In the genomic region with DNA sequence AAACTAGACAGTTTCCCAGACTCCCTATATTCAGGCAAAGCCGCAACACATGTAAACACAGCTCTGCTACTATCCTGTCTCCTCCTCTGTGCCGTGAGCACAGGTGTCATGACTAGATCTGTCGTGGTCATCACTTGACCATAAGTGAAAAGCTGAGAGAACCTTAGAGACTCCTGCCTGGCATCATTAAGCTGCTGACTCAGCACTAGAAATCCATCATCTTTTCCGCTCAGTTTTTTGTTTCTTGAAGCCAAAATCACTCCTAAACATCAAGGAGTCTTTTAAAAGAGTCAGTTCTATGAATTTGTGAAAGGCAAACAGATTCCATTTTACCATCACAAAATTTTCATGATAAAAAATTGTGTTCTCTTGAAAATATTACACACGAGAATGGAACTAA, we compare ENCODE assay signal across 22 cellular contexts.
DNase-seq lines count a peak whose midpoint lies in the region; ATAC-seq, FAIRE-seq and TF ChIP-seq lines count a peak whose summit lies in the region.
"Had no signal": no experiment of that assay in that cellular context is flagged by ENCODE, and none has a peak within 500 bp of the region (broad histone marks: within the 10 kb centered on the region; RNA-seq: fewer than 3 reads in every experiment).

No MANE protein-coding gene starts in this region.

- H4K20me1 ChIP-seq in IMR-90 (ENCODE audit: insufficient read depth, low read length) = no peaks in the 10 kb centered on the region
- H4K20me1 ChIP-seq in GM12878 (ENCODE audit: control insufficient read depth, insufficient read depth) = no peaks in the 10 kb centered on the region
- H4K20me1 ChIP-seq in H1 (replicated peaks in 1 of 2; ENCODE audit: control insufficient read depth in 1 of 2, insufficient read depth in 2 of 2, low read length in 2 of 2) = no peaks in the 10 kb centered on the region
- H4K20me1 ChIP-seq in GM23338 (replicated peaks; ENCODE audit: insufficient read depth) = no peaks in the 10 kb centered on the region
- H4K20me1 ChIP-seq: BLaER1 treated with 17β-estradiol and CSF1 and Interleukin-3, amounts not matched to agents 10 nM and 100 nM had no signal

- H3K56ac ChIP-seq in IMR-90 (ENCODE audit: extremely low read depth, insufficient read depth, low read length) (no peak overlapping the region), H1 (replicated peaks; ENCODE audit: insufficient read length, low read depth, low read length) (no peak overlapping the region)

- POLR2A ChIA-PET in A549 (lab: Yijun Ruan, JAX) (no interaction called here), IMR-90 (lab: Charles Lee; ENCODE audit: unreplicated experiment) (no interaction called here), GM12878 (lab: Charles Lee) (interaction anchor here (0.7 kb wide), 1 partner anchor 11 kb away, joined by 3 read pairs; no protein-coding TSS in a partner anchor), H1 (lab: Charles Lee; ENCODE audit: partially characterized antibody) (no interaction called here)

- RAD21 ChIA-PET in GM12878 (lab: Charles Lee; ENCODE audit: unreplicated experiment) = no interaction called here

- H3K23ac ChIP-seq in IMR-90 (ENCODE audit: low read depth, low read length) = no peak overlapping the region
- no peak overlapping the region for H3K23ac ChIP-seq in H1 (ENCODE audit: insufficient read length)

- H2BK12ac ChIP-seq in H1 (ENCODE audit: low read depth, low read length) = no peak overlapping the region

- H2AFZ ChIP-seq in IMR-90 (replicated peaks; ENCODE audit: low read length, poor library complexity) = no peak overlapping the region
- H2AFZ ChIP-seq in GM12878 (ENCODE audit: control insufficient read depth, low read depth, low read length) = no peak overlapping the region
- no peak overlapping the region for H2AFZ ChIP-seq in H1 (ENCODE audit: low read length)
- no peak overlapping the region for H2AFZ ChIP-seq in GM23338

- peaks cover 8% of the 10 kb centered on the region; the same call in 2 of the 3 replicates for H3K4me1 Mint-ChIP-seq in GM23338
- H3K4me1 Mint-ChIP-seq: B cell had no signal

- H3K9me3 ChIP-seq in A549 (no peaks in the 10 kb centered on the region), IMR-90 (ENCODE audit: control insufficient read depth, insufficient read depth, low read length) (no peaks in the 10 kb centered on the region), GM12878 (replicated peaks; ENCODE audit: control insufficient read depth, insufficient read depth, low read length) (no peaks in the 10 kb centered on the region), H1 (ENCODE audit: insufficient read depth in 2 of 2, low read depth in 1 of 2, low read length in 1 of 2) (no peaks in the 10 kb centered on the region)
- H3K9me3 ChIP-seq: BLaER1 treated with 17β-estradiol and CSF1 and Interleukin-3, amounts not matched to agents 10 nM and 100 nM; Caco-2 had no signal

- SMC1A ChIA-PET in GM12878 (lab: Charles Lee; ENCODE audit: uncharacterized antibody, unreplicated experiment) = no interaction called here

- TF ChIP-seq POLR2A in A549 (IDR thresholded peaks at IDR 0.05; ENCODE audit: low read length) = no peak
- TF ChIP-seq POLR2A in IMR-90 (IDR thresholded peaks at IDR 0.05; ENCODE audit: low read depth, low read length) = no peak
- no peak for TF ChIP-seq POLR2A in GM12878 (IDR thresholded peaks at IDR 0.05; ENCODE audit: low read depth, low read length)
- TF ChIP-seq POLR2A in H1 (IDR thresholded peaks at IDR 0.05; ENCODE audit: control extremely low read depth in 1 of 2, low read depth in 2 of 2, low read length in 2 of 2) = no peak

- H3K4me3 ChIP-seq in A549 (no peak overlapping the region), IMR-90 (ENCODE audit: insufficient read depth, low read depth, low read length) (no peak overlapping the region), GM12878 (no peak overlapping the region), H1 (ENCODE audit: extremely low read depth in 1 of 4, insufficient read depth in 2 of 4, low read depth in 3 of 4, low read length in 4 of 4) (no peak overlapping the region), foreskin fibroblast (ENCODE audit: low read depth in 1 of 2, low read length in 2 of 2) (no peak overlapping the region), GM23338 (no peak overlapping the region)
- H3K4me3 ChIP-seq: BLaER1 treated with 17β-estradiol and CSF1 and Interleukin-3, amounts not matched to agents 10 nM and 100 nM had no signal

- TF ChIP-seq RAD21 in A549 (conservative IDR thresholded peaks at IDR 0.05 in 1 of 2, IDR thresholded peaks at IDR 0.05 in 1 of 2) (no peak), IMR-90 (IDR thresholded peaks at IDR 0.05; ENCODE audit: low read length) (no peak), GM12878 (IDR thresholded peaks at IDR 0.05; ENCODE audit: insufficient read depth, low read depth, low read length) (no peak), H1 (IDR thresholded peaks at IDR 0.05 in 1 of 2, conservative IDR thresholded peaks at IDR 0.05 in 1 of 2; ENCODE audit: low read depth in 2 of 2, low read length in 2 of 2) (no peak)

- DNase-seq in A549 (ENCODE audit: low read depth in 1 of 2, low spot score in 1 of 2) (no peak), IMR-90 (no peak), GM12878 (ENCODE audit: low read depth, low spot score) (no peak), H1 (ENCODE audit: low read depth in 1 of 2, low spot score in 2 of 2) (no peak), foreskin fibroblast (no peak), GM23338 (ENCODE audit: low spot score) (no peak)
- DNase-seq: 8988T; AML-193; Caco-2; Calu3; CD4-positive, alpha-beta T cell; CD8-positive, alpha-beta T cell; DMS79 treated with DMSO at 0.1 percent for 48 hours; GF-D8 had no signal

- CTCF ChIA-PET in A549 (lab: Yijun Ruan, JAX) (no interaction called here), IMR-90 (lab: Yijun Ruan, JAX) (no interaction called here), GM12878 (lab: Yijun Ruan, JAX) (interaction anchor here (1.7 to 2.6 kb wide), 2 partner anchors 11 to 44 kb away, joined by 3 to 9 read pairs; no protein-coding TSS in a partner anchor), H1 (lab: Charles Lee; ENCODE audit: partially characterized antibody) (interaction anchor here (0.7 kb wide), 1 partner anchor 41 kb away, joined by 3 read pairs; no protein-coding TSS in a partner anchor)

- no peaks in the 10 kb centered on the region; the same call in 2 of the 3 replicates for H3K9me3 Mint-ChIP-seq in GM23338
- H3K9me3 Mint-ChIP-seq: CD4-positive, alpha-beta T cell; CD8-positive, alpha-beta T cell had no signal

- H3K4me2 ChIP-seq in A549 (no peak overlapping the region), IMR-90 (ENCODE audit: low read depth, low read length) (no peak overlapping the region), GM12878 (ENCODE audit: control insufficient read depth, insufficient read depth) (no peak overlapping the region), H1 (ENCODE audit: insufficient read depth in 1 of 2, low read depth in 2 of 2, low read length in 2 of 2) (no peak overlapping the region), GM23338 (no peak overlapping the region)
- H3K4me2 ChIP-seq: BLaER1 treated with 17β-estradiol and CSF1 and Interleukin-3, amounts not matched to agents 10 nM and 100 nM had no signal

- FAIRE-seq in A549 (lab: Jason Lieb, UNC) (no peak), GM12878 (lab: Jason Lieb, UNC) (peak; percentile 7), H1 (lab: Jason Lieb, UNC) (no peak)
- FAIRE-seq: A204.1, G401.6, GM12892, GM18507 had no signal

- no peak overlapping the region for H4K91ac ChIP-seq in IMR-90 (ENCODE audit: insufficient read depth, low read depth, low read length)
- no peak overlapping the region for H4K91ac ChIP-seq in H1 (replicated peaks; ENCODE audit: insufficient read length, low read length)

- H4K8ac ChIP-seq in IMR-90 (ENCODE audit: low read depth in 2 of 2, low read length in 2 of 2) = no peak overlapping the region
- no peak overlapping the region for H4K8ac ChIP-seq in H1 (ENCODE audit: extremely low read depth, insufficient read depth, low read length)

- H2BK120ac ChIP-seq in IMR-90 (ENCODE audit: low read depth, low read length) (no peak overlapping the region), H1 (replicated peaks; ENCODE audit: low read depth, low read length) (no peak overlapping the region)

- H3K23me2 ChIP-seq in H1 (ENCODE audit: low read depth, low read length) = no peaks in the 10 kb centered on the region

- BruUV-seq in IMR-90 (replicated peaks; lab: Mats Ljungman, UMichigan) = no TSS peak
- no TSS peak for BruUV-seq in GM12878 (replicated peaks; lab: Mats Ljungman, UMichigan)

- H3K9me2 ChIP-seq in GM23338 (ENCODE audit: insufficient read depth) = no peaks in the 10 kb centered on the region

- H2BK15ac ChIP-seq in IMR-90 (ENCODE audit: low read depth, low read length) (no peak overlapping the region), H1 (ENCODE audit: low read length) (no peak overlapping the region)

- 94% methylated on average over 5 of the region's 5 CpGs for WGBS in A549 (ENCODE audit: missing lambda C conversion rate)
- WGBS in IMR-90 (ENCODE audit: extremely low coverage in 2 of 2, insufficient read length in 1 of 2), 2 experiments = no CpG with 5 or more reads among the region's 5 CpGs
- WGBS in GM12878 (ENCODE audit: insufficient coverage, insufficient replicate concordance, low lambda C conversion rate, missing lambda C conversion rate) = 1% methylated on average over 5 of the region's 5 CpGs
- 86% methylated on average over 5 of the region's 5 CpGs; no CpG with 5 or more reads in 1 of the 2 experiments for WGBS in H1 (ENCODE audit: extremely low coverage in 1 of 2, insufficient coverage in 1 of 2, insufficient read length in 1 of 2, insufficient replicate concordance in 2 of 2, low coverage in 1 of 2, low lambda C conversion rate in 2 of 2, missing lambda C conversion rate in 1 of 2), 2 experiments

- H3K36me3 ChIP-seq in IMR-90 (ENCODE audit: control insufficient read depth, insufficient read depth, low read length) (no peaks in the 10 kb centered on the region), GM12878 (ENCODE audit: control insufficient read depth in 2 of 2, insufficient read depth in 2 of 2, low read length in 1 of 2) (no peaks in the 10 kb centered on the region), H1 (ENCODE audit: control insufficient read depth in 2 of 4, insufficient read depth in 4 of 4, low read length in 3 of 4) (no peaks in the 10 kb centered on the region), GM23338 (ENCODE audit: insufficient read depth) (no peaks in the 10 kb centered on the region)

- H3K9ac ChIP-seq in IMR-90 (ENCODE audit: low read depth, low read length) (no peak overlapping the region), GM12878 (ENCODE audit: control insufficient read depth, insufficient read depth, low read length) (no peak overlapping the region), H1 (replicated peaks in 1 of 4; ENCODE audit: extremely low read depth in 1 of 4, low read depth in 3 of 4, low read length in 3 of 4) (no peak overlapping the region)
- H3K9ac ChIP-seq: BLaER1 treated with 17β-estradiol and CSF1 and Interleukin-3, amounts not matched to agents 10 nM and 100 nM had no signal

- H3K18ac ChIP-seq in IMR-90 (ENCODE audit: low read depth, low read length) (no peak overlapping the region), H1 (ENCODE audit: extremely low read depth, low read length) (no peak overlapping the region)

- H4K5ac ChIP-seq in IMR-90 (ENCODE audit: low read depth, low read length) = no peak overlapping the region
- no peak overlapping the region for H4K5ac ChIP-seq in H1 (ENCODE audit: insufficient read length, low read depth, low read length)

- H3K4me1 ChIP-seq in A549 = no peaks in the 10 kb centered on the region
- peaks cover 2% of the 10 kb centered on the region for H3K4me1 ChIP-seq in IMR-90 (ENCODE audit: control insufficient read depth, insufficient read depth, low read length)
- no peaks in the 10 kb centered on the region for H3K4me1 ChIP-seq in GM12878 (ENCODE audit: control insufficient read depth, insufficient read depth, low read length)
- no peaks in the 10 kb centered on the region for H3K4me1 ChIP-seq in H1 (replicated peaks in 1 of 4; ENCODE audit: control insufficient read depth in 3 of 4, insufficient read depth in 4 of 4, low read length in 3 of 4)
- H3K4me1 ChIP-seq in GM23338 (ENCODE audit: insufficient read depth) = peaks cover 4% of the 10 kb centered on the region; the same call in 1 of the 2 replicates
- H3K4me1 ChIP-seq: BLaER1 treated with 17β-estradiol and CSF1 and Interleukin-3, amounts not matched to agents 10 nM and 100 nM; Caco-2 had no signal

- no peak overlapping the region for H3K4me3 Mint-ChIP-seq in GM23338
- H3K4me3 Mint-ChIP-seq: B cell; CD4-positive, alpha-beta T cell; CD8-positive, alpha-beta T cell had no signal

- in situ Hi-C loops in IMR-90 (cut with MboI; ENCODE audit: low sequenced_read_pairs) (no loop called here), GM12878 (cut with MboI) (no loop called here)

- H3K27me3 ChIP-seq in IMR-90 (ENCODE audit: control insufficient read depth, insufficient read depth, low read length) (no peaks in the 10 kb centered on the region), GM12878 (replicated peaks in 1 of 2; ENCODE audit: control insufficient read depth in 2 of 2, insufficient read depth in 2 of 2, low read length in 1 of 2) (no peaks in the 10 kb centered on the region), H1 (replicated peaks in 1 of 4; ENCODE audit: control insufficient read depth in 3 of 4, extremely low read depth in 1 of 4, insufficient read depth in 3 of 4, low read length in 3 of 4) (peaks cover 0 to 2% (median 0%) of the 10 kb centered on the region in 4 experiments; a peak in 1 of 7 replicates), GM23338 (ENCODE audit: insufficient read depth) (no peaks in the 10 kb centered on the region)
- H3K27me3 ChIP-seq: BLaER1 treated with 17β-estradiol and CSF1 and Interleukin-3, amounts not matched to agents 10 nM and 100 nM had no signal

- peaks cover 2% of the 10 kb centered on the region; the same call in 2 of the 3 replicates for H3K36me3 Mint-ChIP-seq in GM23338 (ENCODE audit: low read depth)
- H3K36me3 Mint-ChIP-seq: CD8-positive, alpha-beta T cell had no signal

- TF ChIP-seq EP300 in A549 (IDR thresholded peaks at IDR 0.05) = no peak
- no peak for TF ChIP-seq EP300 in GM12878 (IDR thresholded peaks at IDR 0.05; ENCODE audit: borderline replicate concordance in 1 of 2, control insufficient read depth in 1 of 2, low read depth in 2 of 2, low read length in 2 of 2)
- no peak for TF ChIP-seq EP300 in H1 (IDR thresholded peaks at IDR 0.05; ENCODE audit: borderline replicate concordance in 1 of 2, low read depth in 2 of 2, low read length in 2 of 2)

- H2AK5ac ChIP-seq in IMR-90 (ENCODE audit: low read depth, low read length) (no peak overlapping the region), H1 (ENCODE audit: low read depth, low read length) (no peak overlapping the region)

- H2BK20ac ChIP-seq in IMR-90 (ENCODE audit: low read depth, low read length) (no peak overlapping the region), H1 (ENCODE audit: low read length) (no peak overlapping the region)

- no peak overlapping the region for H3K27ac Mint-ChIP-seq in GM23338
- H3K27ac Mint-ChIP-seq: B cell; CD4-positive, alpha-beta T cell; CD8-positive, alpha-beta T cell had no signal

- no peak overlapping the region for H3K14ac ChIP-seq in IMR-90 (replicated peaks; ENCODE audit: low read depth, low read length)
- H3K14ac ChIP-seq in H1 (ENCODE audit: insufficient read length) = no peak overlapping the region

- H3K4ac ChIP-seq in IMR-90 (ENCODE audit: low read depth, low read length) (no peak overlapping the region), H1 (replicated peaks; ENCODE audit: insufficient read length, low read depth, low read length) (no peak overlapping the region)

- no peak for ATAC-seq in A549
- no peak for ATAC-seq in IMR-90 (ENCODE audit: low read depth)
- ATAC-seq in GM12878 = no peak
- ATAC-seq in GM21528 (IDR thresholded peaks at IDR 0.05; ENCODE audit: low FRiP score, unreplicated experiment) = no peak
- ATAC-seq in GM23338 = no peak
- ATAC-seq: CD8-positive, alpha-beta T cell had no signal

- H2BK5ac ChIP-seq in IMR-90 (ENCODE audit: low read depth, low read length, poor library complexity, severe bottlenecking) (no peak overlapping the region), H1 (ENCODE audit: low read depth, low read length) (no peak overlapping the region)

- no peaks in the 10 kb centered on the region for H3K9me1 ChIP-seq in IMR-90 (ENCODE audit: insufficient read depth, low read length)

- H3K27me3 Mint-ChIP-seq in GM23338 (ENCODE audit: insufficient read depth, low read depth, poor library complexity) = no peaks in the 10 kb centered on the region
- H3K27me3 Mint-ChIP-seq: B cell; CD4-positive, alpha-beta T cell had no signal

- intact Hi-C loops in IMR-90 (cut with micrococcal nuclease) = no loop called here
- intact Hi-C loops in GM12878 (cut with micrococcal nuclease; ENCODE audit: unreplicated experiment) = no loop called here

- H3K27ac ChIP-seq in A549 (no peak overlapping the region), IMR-90 (ENCODE audit: insufficient read depth, low read length) (no peak overlapping the region), GM12878 (ENCODE audit: control insufficient read depth, insufficient read depth) (no peak overlapping the region), H1 (ENCODE audit: low read depth, low read length) (no peak overlapping the region), GM23338 (ENCODE audit: low read depth) (no peak overlapping the region)
- H3K27ac ChIP-seq: BLaER1 treated with 17β-estradiol and CSF1 and Interleukin-3, amounts not matched to agents 10 nM and 100 nM; C4-2B had no signal

- no peak for TF ChIP-seq CTCF in A549 (IDR thresholded peaks at IDR 0.05)
- TF ChIP-seq CTCF in IMR-90 (conservative IDR thresholded peaks at IDR 0.05; ENCODE audit: low read depth, low read length) = no peak
- TF ChIP-seq CTCF in GM12878 (IDR thresholded peaks at IDR 0.05 in 2 of 3, conservative IDR thresholded peaks at IDR 0.05 in 1 of 3; ENCODE audit: control insufficient read depth in 2 of 3, extremely low read depth in 1 of 3, insufficient read depth in 1 of 3, low read depth in 3 of 3, low read length in 3 of 3) = no peak
- TF ChIP-seq CTCF in H1 (IDR thresholded peaks at IDR 0.05; ENCODE audit: control extremely low read depth in 1 of 3, insufficient read depth in 1 of 3, low read depth in 1 of 3, low read length in 3 of 3) = no peak
- TF ChIP-seq CTCF in foreskin fibroblast (IDR thresholded peaks at IDR 0.05; ENCODE audit: low read depth, low read length) = no peak
- no peak for TF ChIP-seq CTCF in GM23338 (conservative IDR thresholded peaks at IDR 0.05; ENCODE audit: low read depth in 2 of 2)

- dilution Hi-C loops in IMR-90 (cut with HindIII; ENCODE audit: low sequenced_read_pairs, unreplicated experiment) = no loop called here

- no peaks in the 10 kb centered on the region for H3F3A ChIP-seq in GM23338 (replicated peaks; ENCODE audit: low read depth)

- no peaks in the 10 kb centered on the region for H3K79me1 ChIP-seq in IMR-90 (ENCODE audit: low read depth in 1 of 2, low read length in 2 of 2)
- H3K79me1 ChIP-seq in H1 (ENCODE audit: low read depth, low read length) = no peaks in the 10 kb centered on the region

- no peaks in the 10 kb centered on the region for H3K79me2 ChIP-seq in GM12878 (ENCODE audit: control insufficient read depth, insufficient read depth, low read length)
- no peaks in the 10 kb centered on the region for H3K79me2 ChIP-seq in H1 (ENCODE audit: control insufficient read depth in 1 of 2, insufficient read depth in 2 of 2, low read length in 2 of 2)
- no peaks in the 10 kb centered on the region for H3K79me2 ChIP-seq in GM23338 (replicated peaks; ENCODE audit: insufficient read depth)

- H2AK9ac ChIP-seq in IMR-90 (replicated peaks; ENCODE audit: low read depth, low read length, poor library complexity) = no peak overlapping the region

Comparison
In these comparisons a context has a peak if more than half of its experiments do, and no peak if none do; other contexts are left out.
1. CTCF ChIA-PET loops: an anchor here in GM12878 (1.7 to 2.6 kb wide) and H1 (0.7 kb wide); none called in A549 and IMR-90.